ENCODE assay signal across 24 cellular contexts in genomic region chr11:4127357-4127756, GRCh38.
"Had no signal": no experiment of that assay in that cellular context is flagged by ENCODE, and none has a peak within 500 bp of the region (broad histone marks: within the 10 kb centered on the region; RNA-seq: fewer than 3 reads in every experiment).

No MANE protein-coding gene starts in this region.

- H3K27me3 Mint-ChIP-seq: dendritic cell treated with granulocyte-macrophage colony-stimulating factor and Interleukin-4, amounts not matched to agents 40 ng/mL and 50 ng/mL, for 4 days; effector memory CD8-positive, alpha-beta T cell had no signal

- DNase-seq: colonic mucosa; cortex of kidney; dermis blood vessel endothelial cell; dorsolateral prefrontal cortex; effector CD4-positive, alpha-beta T cell; effector CD8-positive, alpha-beta T cell; effector memory CD4-positive, alpha-beta T cell; effector memory CD8-positive, alpha-beta T cell; endodermal cell; erythroblast; esophagus squamous epithelium; foreskin fibroblast; foreskin keratinocyte; foreskin melanocyte; gastrocnemius medialis; glutamatergic neuron; head of caudate nucleus; heart left ventricle had no signal

- H3K9me3 ChIP-seq: colonic mucosa, esophagus muscularis mucosa, esophagus squamous epithelium, gastrocnemius medialis, gastroesophageal sphincter, heart left ventricle had no signal

- H3K27ac Mint-ChIP-seq: dendritic cell treated with granulocyte-macrophage colony-stimulating factor and Interleukin-4, amounts not matched to agents 40 ng/mL and 50 ng/mL, for 4 days; effector memory CD8-positive, alpha-beta T cell; endodermal cell had no signal

- H3K4me3 ChIP-seq: colonic mucosa, coronary artery, dorsolateral prefrontal cortex, esophagus muscularis mucosa, esophagus squamous epithelium, gastrocnemius medialis, gastroesophageal sphincter, heart left ventricle had no signal

- H3K4me1 ChIP-seq: colonic mucosa, esophagus muscularis mucosa, esophagus squamous epithelium, gastrocnemius medialis, gastroesophageal sphincter, heart left ventricle had no signal

- H3K27ac ChIP-seq: colonic mucosa, coronary artery, dorsolateral prefrontal cortex, epithelial cell of prostate, esophagus muscularis mucosa, esophagus squamous epithelium, foreskin keratinocyte, gastrocnemius medialis, gastroesophageal sphincter, heart left ventricle had no signal

- H3K27me3 ChIP-seq: colonic mucosa, dorsolateral prefrontal cortex, esophagus muscularis mucosa, esophagus squamous epithelium, foreskin keratinocyte, gastrocnemius medialis, gastroesophageal sphincter, heart left ventricle had no signal

- H3K4me3 Mint-ChIP-seq: dendritic cell treated with granulocyte-macrophage colony-stimulating factor and Interleukin-4, amounts not matched to agents 40 ng/mL and 50 ng/mL, for 4 days; effector memory CD8-positive, alpha-beta T cell; endodermal cell had no signal

- H3K36me3 ChIP-seq: colonic mucosa had no signal

- ATAC-seq: effector memory CD8-positive, alpha-beta T cell; esophagus mucosa; foreskin keratinocyte; gastrocnemius medialis; gastroesophageal sphincter; heart left ventricle had no signal
